ENCODE assay signal across 1 cellular context in genomic region chr6:84280639-84281038, GRCh38.
TF ChIP-seq lines count a peak whose summit lies in the region.

No MANE protein-coding gene starts in this region.

TF ChIP-seq in K562, 482 proteins besides CTCF, POLR2A, EP300 and RAD21 (continued from another document):
- 0 out of 2 replicates have a peak, but pooled peaks have one; percentile 20 for TF ChIP-seq DPF2 (IDR thresholded peaks at IDR 0.05)
- peak; percentile 54; the same call in 1 of the 2 replicates for TF ChIP-seq SOX6 (IDR thresholded peaks at IDR 0.05)
- TF ChIP-seq PHF20 (IDR thresholded peaks at IDR 0.05; ENCODE audit: partially characterized antibody) = no peak
- TF ChIP-seq PKNOX1 (IDR thresholded peaks at IDR 0.05) = peak; percentile 41; the same call in 1 of the 2 replicates
- no peak for TF ChIP-seq HNRNPH1 (optimal IDR thresholded peaks at IDR 0.05; ENCODE audit: low read depth, low read length)
- TF ChIP-seq FOXA3 (CRISPR knock-in tag; conservative IDR thresholded peaks at IDR 0.05 in 1 of 2, IDR thresholded peaks at IDR 0.05 in 1 of 2) = 0 out of 4 replicates have a peak, but pooled peaks of 1 of the 2 experiments have one; percentile 18
- peak; percentile 23 for TF ChIP-seq CCNT2 (IDR thresholded peaks at IDR 0.05; ENCODE audit: borderline replicate concordance, extremely low read depth, insufficient read length, low read depth, low read length)
- TF ChIP-seq TAL1 (IDR thresholded peaks at IDR 0.05) = peak; percentile 48
- peak; percentile 49 for TF ChIP-seq NFE2 (IDR thresholded peaks at IDR 0.05; ENCODE audit: low read depth)
- TF ChIP-seq TBL1XR1 (IDR thresholded peaks at IDR 0.05; ENCODE audit: low read length in 2 of 2) = no peak
- TF ChIP-seq ZNF184 (CRISPR knock-in tag; IDR thresholded peaks at IDR 0.05) = no peak
- no peak for TF ChIP-seq EGR1 (conservative IDR thresholded peaks at IDR 0.05)
- TF ChIP-seq, protein P1, sequence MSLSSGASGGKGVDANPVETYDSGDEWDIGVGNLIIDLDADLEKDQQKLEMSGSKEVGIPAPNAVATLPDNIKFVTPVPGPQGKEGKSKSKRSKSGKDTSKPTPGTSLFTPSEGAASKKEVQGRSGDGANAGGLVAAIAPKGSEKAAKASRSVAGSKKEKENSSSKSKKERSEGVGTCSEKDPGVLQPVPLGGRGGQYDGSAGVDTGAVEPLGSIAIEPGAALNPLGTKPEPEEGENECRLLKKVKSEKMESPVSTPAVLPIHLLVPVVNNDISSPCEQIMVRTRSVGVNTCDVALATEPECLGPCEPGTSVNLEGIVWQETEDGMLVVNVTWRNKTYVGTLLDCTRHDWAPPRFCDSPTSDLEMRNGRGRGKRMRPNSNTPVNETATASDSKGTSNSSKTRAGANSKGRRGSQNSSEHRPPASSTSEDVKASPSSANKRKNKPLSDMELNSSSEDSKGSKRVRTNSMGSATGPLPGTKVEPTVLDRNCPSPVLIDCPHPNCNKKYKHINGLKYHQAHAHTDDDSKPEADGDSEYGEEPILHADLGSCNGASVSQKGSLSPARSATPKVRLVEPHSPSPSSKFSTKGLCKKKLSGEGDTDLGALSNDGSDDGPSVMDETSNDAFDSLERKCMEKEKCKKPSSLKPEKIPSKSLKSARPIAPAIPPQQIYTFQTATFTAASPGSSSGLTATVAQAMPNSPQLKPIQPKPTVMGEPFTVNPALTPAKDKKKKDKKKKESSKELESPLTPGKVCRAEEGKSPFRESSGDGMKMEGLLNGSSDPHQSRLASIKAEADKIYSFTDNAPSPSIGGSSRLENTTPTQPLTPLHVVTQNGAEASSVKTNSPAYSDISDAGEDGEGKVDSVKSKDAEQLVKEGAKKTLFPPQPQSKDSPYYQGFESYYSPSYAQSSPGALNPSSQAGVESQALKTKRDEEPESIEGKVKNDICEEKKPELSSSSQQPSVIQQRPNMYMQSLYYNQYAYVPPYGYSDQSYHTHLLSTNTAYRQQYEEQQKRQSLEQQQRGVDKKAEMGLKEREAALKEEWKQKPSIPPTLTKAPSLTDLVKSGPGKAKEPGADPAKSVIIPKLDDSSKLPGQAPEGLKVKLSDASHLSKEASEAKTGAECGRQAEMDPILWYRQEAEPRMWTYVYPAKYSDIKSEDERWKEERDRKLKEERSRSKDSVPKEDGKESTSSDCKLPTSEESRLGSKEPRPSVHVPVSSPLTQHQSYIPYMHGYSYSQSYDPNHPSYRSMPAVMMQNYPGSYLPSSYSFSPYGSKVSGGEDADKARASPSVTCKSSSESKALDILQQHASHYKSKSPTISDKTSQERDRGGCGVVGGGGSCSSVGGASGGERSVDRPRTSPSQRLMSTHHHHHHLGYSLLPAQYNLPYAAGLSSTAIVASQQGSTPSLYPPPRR (CRISPR knock-in tag; IDR thresholded peaks at IDR 0.05; ENCODE audit: borderline replicate concordance) = no peak
- TF ChIP-seq NONO (IDR thresholded peaks at IDR 0.05; ENCODE audit: low read depth in 2 of 2, low read length in 1 of 2) = no peak
- peak; percentile 68; the same call in 1 of the 2 replicates for TF ChIP-seq SMARCE1 (IDR thresholded peaks at IDR 0.05)
- TF ChIP-seq ZNF449 (CRISPR knock-in tag; IDR thresholded peaks at IDR 0.05) = no peak
- TF ChIP-seq TEAD4 (IDR thresholded peaks at IDR 0.05; ENCODE audit: low read length) = peak; percentile 69; the same call in 1 of the 2 replicates
- no peak for TF ChIP-seq TEAD4 (CRISPR knock-in tag; IDR thresholded peaks at IDR 0.05; ENCODE audit: borderline replicate concordance)
- TF ChIP-seq, protein P2, sequence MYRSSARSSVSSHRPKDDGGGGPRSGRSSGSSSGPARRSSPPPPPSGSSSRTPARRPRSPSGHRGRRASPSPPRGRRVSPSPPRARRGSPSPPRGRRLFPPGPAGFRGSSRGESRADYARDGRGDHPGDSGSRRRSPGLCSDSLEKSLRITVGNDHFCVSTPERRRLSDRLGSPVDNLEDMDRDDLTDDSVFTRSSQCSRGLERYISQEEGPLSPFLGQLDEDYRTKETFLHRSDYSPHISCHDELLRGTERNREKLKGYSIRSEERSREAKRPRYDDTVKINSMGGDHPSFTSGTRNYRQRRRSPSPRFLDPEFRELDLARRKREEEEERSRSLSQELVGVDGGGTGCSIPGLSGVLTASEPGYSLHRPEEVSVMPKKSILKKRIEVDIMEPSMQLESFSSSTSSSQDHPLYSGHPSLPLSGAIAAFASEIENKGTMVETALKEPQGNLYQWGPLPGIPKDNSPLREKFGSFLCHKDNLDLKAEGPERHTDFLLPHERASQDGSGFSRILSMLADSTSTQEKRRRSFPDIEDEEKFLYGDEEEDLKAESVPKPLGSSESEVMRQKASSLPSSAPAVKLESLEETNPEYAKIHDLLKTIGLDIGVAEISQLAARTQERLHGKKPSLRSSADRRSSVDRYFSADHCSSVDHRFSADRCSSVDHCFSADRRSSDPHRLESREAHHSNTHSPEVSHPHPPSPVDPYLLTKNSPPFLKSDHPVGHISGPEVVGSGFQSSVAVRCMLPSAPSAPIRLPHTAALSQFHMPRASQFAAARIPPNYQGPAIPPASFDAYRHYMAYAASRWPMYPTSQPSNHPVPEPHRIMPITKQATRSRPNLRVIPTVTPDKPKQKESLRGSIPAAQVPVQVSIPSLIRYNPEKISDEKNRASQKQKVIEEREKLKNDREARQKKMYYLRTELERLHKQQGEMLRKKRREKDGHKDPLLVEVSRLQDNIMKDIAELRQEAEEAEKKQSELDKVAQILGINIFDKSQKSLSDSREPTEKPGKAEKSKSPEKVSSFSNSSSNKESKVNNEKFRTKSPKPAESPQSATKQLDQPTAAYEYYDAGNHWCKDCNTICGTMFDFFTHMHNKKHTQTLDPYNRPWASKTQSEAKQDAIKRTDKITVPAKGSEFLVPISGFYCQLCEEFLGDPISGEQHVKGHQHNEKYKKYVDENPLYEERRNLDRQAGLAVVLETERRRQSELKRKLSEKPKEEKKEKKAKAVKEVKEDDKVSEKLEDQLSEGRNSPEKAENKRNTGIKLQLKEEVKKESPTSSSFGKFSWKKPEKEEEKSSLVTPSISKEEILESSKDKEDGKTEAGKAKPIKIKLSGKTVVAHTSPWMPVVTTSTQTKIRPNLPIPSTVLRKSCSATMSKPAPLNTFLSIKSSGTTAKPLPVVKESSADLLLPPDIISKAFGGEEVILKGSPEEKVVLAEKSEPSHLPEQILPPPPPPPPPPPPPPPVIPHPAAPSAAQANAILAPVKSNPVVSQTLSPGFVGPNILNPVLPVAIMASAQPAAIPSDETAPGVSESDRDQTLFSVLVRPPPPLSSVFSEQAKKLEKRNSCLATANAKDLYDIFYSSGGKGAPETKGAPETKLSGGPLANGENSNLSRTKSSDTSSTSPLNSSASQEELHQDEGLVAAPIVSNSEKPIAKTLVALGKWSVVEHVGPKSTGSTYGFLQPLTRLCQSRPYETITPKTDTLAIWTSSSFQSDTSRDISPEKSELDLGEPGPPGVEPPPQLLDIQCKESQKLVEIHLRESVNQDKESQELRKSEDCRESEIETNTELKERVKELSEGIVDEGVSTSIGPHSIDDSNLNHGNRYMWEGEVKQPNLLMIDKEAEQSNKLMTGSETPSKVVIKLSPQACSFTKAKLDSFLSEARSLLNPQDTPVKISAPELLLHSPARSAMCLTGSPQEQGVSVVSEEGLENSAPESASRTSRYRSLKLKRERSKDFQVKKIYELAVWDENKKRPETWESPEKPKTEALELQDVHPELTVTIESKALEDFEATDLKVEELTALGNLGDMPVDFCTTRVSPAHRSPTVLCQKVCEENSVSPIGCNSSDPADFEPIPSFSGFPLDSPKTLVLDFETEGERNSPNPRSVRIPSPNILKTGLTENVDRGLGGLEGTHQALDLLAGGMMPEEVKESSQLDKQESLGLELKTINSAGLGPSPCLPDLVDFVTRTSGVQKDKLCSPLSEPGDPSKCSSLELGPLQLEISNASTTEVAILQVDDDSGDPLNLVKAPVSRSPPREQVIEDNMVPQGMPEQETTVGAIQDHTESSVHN (IDR thresholded peaks at IDR 0.05; ENCODE audit: borderline replicate concordance in 1 of 2, low read depth in 1 of 2) = 0 out of 4 replicates have a peak, but pooled peaks of 1 of the 2 experiments have one; percentile 39
- no peak for TF ChIP-seq ESRRB (CRISPR knock-in tag; IDR thresholded peaks at IDR 0.05; ENCODE audit: borderline replicate concordance)
- peak in 1 of 2 experiments; percentile 69; a peak in 2 of 4 replicates for TF ChIP-seq TRIM24 (IDR thresholded peaks at IDR 0.05)
- TF ChIP-seq CTBP1 (IDR thresholded peaks at IDR 0.05; ENCODE audit: borderline replicate concordance) = peak; percentile 33; the same call in 1 of the 2 replicates
- 0 out of 2 replicates have a peak, but pooled peaks have one; percentile 30 for TF ChIP-seq MAFG (tag; conservative IDR thresholded peaks at IDR 0.05)
- TF ChIP-seq ZNF239 (CRISPR knock-in tag; IDR thresholded peaks at IDR 0.05) = peak; percentile 89
- peak; percentile 52; the same call in 1 of the 2 replicates for TF ChIP-seq CBFA2T3 (IDR thresholded peaks at IDR 0.05)
- TF ChIP-seq SNIP1 (IDR thresholded peaks at IDR 0.05; ENCODE audit: low read depth) = no peak
- TF ChIP-seq SMARCA4 (IDR thresholded peaks at IDR 0.05) = peak; percentile 57
- no peak for TF ChIP-seq RBM39 (optimal IDR thresholded peaks at IDR 0.05; ENCODE audit: low read depth, low read length)
- no peak for TF ChIP-seq PCBP1 (IDR thresholded peaks at IDR 0.05; ENCODE audit: low read depth, low read length, poor library complexity, severe bottlenecking)
- 0 out of 2 replicates have a peak, but pooled peaks have one; percentile 32 for TF ChIP-seq ZNF766 (CRISPR knock-in tag; conservative IDR thresholded peaks at IDR 0.05)
- TF ChIP-seq KLF16 (IDR thresholded peaks at IDR 0.05) = peak; percentile 28; the same call in 1 of the 2 replicates
- peak; percentile 20 for TF ChIP-seq DACH1 (IDR thresholded peaks at IDR 0.05; ENCODE audit: partially characterized antibody)
- peak; percentile 91; the same call in 1 of the 2 replicates for TF ChIP-seq SPI1 (IDR thresholded peaks at IDR 0.05; ENCODE audit: borderline replicate concordance, low read depth, low read length)
- TF ChIP-seq MTA2 (IDR thresholded peaks at IDR 0.05; ENCODE audit: low read depth) = peak; percentile 43
- no peak for TF ChIP-seq NR1H2 (CRISPR knock-in tag; IDR thresholded peaks at IDR 0.05)
TF ChIP-seq in K562: peak in this region for 26.
